9 cellular contexts compared by ENCODE assay signal in genomic region chr13:91045351-91046034, GRCh38.
DNase-seq lines count a peak whose midpoint lies in the region; ATAC-seq and TF ChIP-seq lines count a peak whose summit lies in the region.
"Had no signal": no experiment of that assay in that cellular context is flagged by ENCODE, and none has a peak within 500 bp of the region (broad histone marks: within the 10 kb centered on the region; RNA-seq: fewer than 3 reads in every experiment).

No MANE protein-coding gene starts in this region.

- H4K20me1 ChIP-seq in DND-41 (ENCODE audit: insufficient read depth, low read length) (no peaks in the 10 kb centered on the region), SK-N-SH (ENCODE audit: insufficient read depth) (no peaks in the 10 kb centered on the region)

- POLR2A ChIA-PET in SK-N-SH (lab: Yijun Ruan, JAX) = no interaction called here

- TF ChIP-seq CTCF in DND-41 (IDR thresholded peaks at IDR 0.05; ENCODE audit: borderline replicate concordance, extremely low read depth, low read length, poor library complexity, severe bottlenecking) (peak; percentile 42), SK-N-SH (IDR thresholded peaks at IDR 0.05) (peak; percentile 46), GM20000 (IDR thresholded peaks at IDR 0.05; ENCODE audit: extremely low read depth, missing control alignments) (no peak), foreskin fibroblast (IDR thresholded peaks at IDR 0.05; ENCODE audit: low read depth, low read length) (no peak)

- 23% methylated on average over 5 of the region's 5 CpGs for WGBS in SK-N-SH (ENCODE audit: low lambda C conversion rate)

- DNase-seq in DND-41 (no peak), SK-N-SH (peak; percentile 12), left kidney (ENCODE audit: low read depth, low spot score) (peak; percentile 53), GM20000 (ENCODE audit: low spot score) (no peak), foreskin fibroblast (no peak), HK-2 (ENCODE audit: unreplicated experiment) (no peak)
- DNase-seq: left ventricle myocardium inferior had no signal

- no peaks in the 10 kb centered on the region for H3K36me3 ChIP-seq in DND-41 (ENCODE audit: insufficient read depth, low read length)
- no peaks in the 10 kb centered on the region for H3K36me3 ChIP-seq in SK-N-SH (replicated peaks in 1 of 2; ENCODE audit: control insufficient read depth in 1 of 2, insufficient read depth in 2 of 2, low read length in 1 of 2)
- H3K36me3 ChIP-seq: left ventricle myocardium inferior had no signal

- H3K27ac ChIP-seq in DND-41 (ENCODE audit: low read length) = no peak overlapping the region
- H3K27ac ChIP-seq in SK-N-SH (ENCODE audit: low read depth in 2 of 2, low read length in 1 of 2) = no peak overlapping the region
- H3K27ac ChIP-seq: left ventricle myocardium inferior had no signal

- H3K27me3 ChIP-seq in DND-41 (ENCODE audit: insufficient read depth, low read length, poor library complexity) (peaks cover 3% of the 10 kb centered on the region), SK-N-SH (ENCODE audit: insufficient read depth) (no peaks in the 10 kb centered on the region)

- no peak overlapping the region for H3K9ac ChIP-seq in DND-41 (ENCODE audit: low read depth, low read length)
- no peak overlapping the region for H3K9ac ChIP-seq in SK-N-SH

- H3K9me2 ChIP-seq in SK-N-SH = no peaks in the 10 kb centered on the region

- H3K9me3 ChIP-seq in DND-41 (ENCODE audit: insufficient read depth, low read length, severe bottlenecking) (no peaks in the 10 kb centered on the region), SK-N-SH (no peaks in the 10 kb centered on the region)
- H3K9me3 ChIP-seq: left ventricle myocardium inferior had no signal

- H3F3A ChIP-seq in SK-N-SH (replicated peaks; ENCODE audit: insufficient read depth) = no peaks in the 10 kb centered on the region

- H3K4me2 ChIP-seq in DND-41 (ENCODE audit: insufficient read depth, low read length) (no peak overlapping the region), SK-N-SH (no peak overlapping the region)

- H3K4me3 ChIP-seq in DND-41 (ENCODE audit: low read depth in 1 of 2, low read length in 2 of 2) (no peak overlapping the region), SK-N-SH (ENCODE audit: low read depth in 2 of 2, low read length in 1 of 2) (no peak overlapping the region), foreskin fibroblast (ENCODE audit: low read depth in 1 of 2, low read length in 2 of 2) (no peak overlapping the region)
- H3K4me3 ChIP-seq: left ventricle myocardium inferior had no signal

- H2AFZ ChIP-seq in DND-41 (ENCODE audit: low read depth, low read length) = no peak overlapping the region
- H2AFZ ChIP-seq in SK-N-SH (ENCODE audit: low read depth) = no peak overlapping the region

- H3K4me1 ChIP-seq in DND-41 (ENCODE audit: insufficient read depth, low read length) = no peaks in the 10 kb centered on the region
- H3K4me1 ChIP-seq in SK-N-SH (ENCODE audit: control insufficient read depth in 1 of 2, insufficient read depth in 2 of 2, low read depth in 1 of 2, low read length in 1 of 2) = no peaks in the 10 kb centered on the region; a peak in 1 of 4 replicates
- H3K4me1 ChIP-seq: left ventricle myocardium inferior had no signal

- H3K79me2 ChIP-seq in DND-41 (ENCODE audit: insufficient read depth, low read length) (no peaks in the 10 kb centered on the region), SK-N-SH (ENCODE audit: insufficient read depth) (no peaks in the 10 kb centered on the region)

- TF ChIP-seq EP300 in SK-N-SH (IDR thresholded peaks at IDR 0.05; ENCODE audit: borderline replicate concordance in 1 of 2, low read depth in 1 of 2, low read length in 1 of 2) = no peak

- TF ChIP-seq RAD21 in SK-N-SH (IDR thresholded peaks at IDR 0.05; ENCODE audit: low read length) = peak; percentile 68

- CTCF ChIA-PET in SK-N-SH (lab: Yijun Ruan, JAX) = interaction anchor here (0.9 to 1.0 kb wide), 2 partner anchors 9 kb away, joined by 3 to 4 read pairs; no protein-coding TSS in a partner anchor

- no peak for ATAC-seq in DND-41 (ENCODE audit: insufficient read depth, low read depth)
- ATAC-seq in HG02884 (IDR thresholded peaks at IDR 0.05; ENCODE audit: unreplicated experiment) = peak; percentile 50
- ATAC-seq in HG03097 (IDR thresholded peaks at IDR 0.05; ENCODE audit: low FRiP score, unreplicated experiment) = no peak

TF ChIP-seq in SK-N-SH, 30 proteins besides CTCF, POLR2A, EP300 and RAD21:
- no peak for TF ChIP-seq ELF1 (IDR thresholded peaks at IDR 0.05)
- no peak for TF ChIP-seq ZBTB33 (IDR thresholded peaks at IDR 0.05; ENCODE audit: borderline replicate concordance, low read depth)
- TF ChIP-seq TCF12 (IDR thresholded peaks at IDR 0.05) = no peak
- no peak for TF ChIP-seq FOXM1 (IDR thresholded peaks at IDR 0.05; ENCODE audit: low read depth)
- TF ChIP-seq GATA2 (CRISPR knock-in tag; IDR thresholded peaks at IDR 0.05) = no peak
- TF ChIP-seq PBX3 (IDR thresholded peaks at IDR 0.05) = no peak
- TF ChIP-seq NFIC (IDR thresholded peaks at IDR 0.05; ENCODE audit: borderline replicate concordance) = no peak
- TF ChIP-seq USF1 (IDR thresholded peaks at IDR 0.05; ENCODE audit: borderline replicate concordance, low read depth) = no peak
- no peak for TF ChIP-seq SMC3 (IDR thresholded peaks at IDR 0.05; ENCODE audit: low read depth, low read length)

Comparison
In these comparisons a context has a peak if more than half of its experiments do, and no peak if none do; other contexts are left out.
1. DNase-seq: peak in SK-N-SH (single experiment) and left kidney (single experiment); none in DND-41 (single experiment), GM20000 (single experiment), foreskin fibroblast (0 of 2) and HK-2 (single experiment).
2. CTCF ChIP-seq: peak in DND-41 (single experiment) and SK-N-SH (single experiment); none in GM20000 (single experiment) and foreskin fibroblast (single experiment).